Comparison of ENCODE assay signal across 1 cellular context in the genomic region with DNA sequence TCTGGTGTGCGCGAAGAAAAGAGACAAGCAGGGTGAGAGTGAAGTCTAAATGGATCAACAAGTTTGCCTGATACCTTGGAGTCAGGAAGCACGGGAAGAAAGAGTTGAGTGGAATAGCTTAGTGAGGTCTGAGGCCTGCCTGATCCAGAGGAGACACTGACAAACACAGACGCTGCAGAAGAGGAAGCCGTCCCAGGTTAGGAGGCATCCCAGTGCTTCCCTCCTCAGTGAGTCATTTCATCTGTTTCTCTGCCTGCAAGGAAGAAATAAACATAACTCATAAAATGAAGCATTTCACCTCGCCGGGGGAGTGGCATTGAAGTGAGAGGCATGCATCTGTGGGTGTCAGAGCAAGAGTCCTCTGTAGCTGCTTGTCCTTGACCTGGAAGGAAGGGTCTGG.
TF ChIP-seq lines count a peak whose summit lies in the region.

No MANE protein-coding gene starts in this region.

TF ChIP-seq in SK-N-SH treated with all-trans-retinoic acid at 6 μM for 48 hours, 23 proteins besides CTCF, POLR2A, EP300 and RAD21 (continued from another document):
- TF ChIP-seq, protein P1, sequence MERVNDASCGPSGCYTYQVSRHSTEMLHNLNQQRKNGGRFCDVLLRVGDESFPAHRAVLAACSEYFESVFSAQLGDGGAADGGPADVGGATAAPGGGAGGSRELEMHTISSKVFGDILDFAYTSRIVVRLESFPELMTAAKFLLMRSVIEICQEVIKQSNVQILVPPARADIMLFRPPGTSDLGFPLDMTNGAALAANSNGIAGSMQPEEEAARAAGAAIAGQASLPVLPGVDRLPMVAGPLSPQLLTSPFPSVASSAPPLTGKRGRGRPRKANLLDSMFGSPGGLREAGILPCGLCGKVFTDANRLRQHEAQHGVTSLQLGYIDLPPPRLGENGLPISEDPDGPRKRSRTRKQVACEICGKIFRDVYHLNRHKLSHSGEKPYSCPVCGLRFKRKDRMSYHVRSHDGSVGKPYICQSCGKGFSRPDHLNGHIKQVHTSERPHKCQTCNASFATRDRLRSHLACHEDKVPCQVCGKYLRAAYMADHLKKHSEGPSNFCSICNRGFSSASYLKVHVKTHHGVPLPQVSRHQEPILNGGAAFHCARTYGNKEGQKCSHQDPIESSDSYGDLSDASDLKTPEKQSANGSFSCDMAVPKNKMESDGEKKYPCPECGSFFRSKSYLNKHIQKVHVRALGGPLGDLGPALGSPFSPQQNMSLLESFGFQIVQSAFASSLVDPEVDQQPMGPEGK (CRISPR knock-in tag; IDR thresholded peaks at IDR 0.05; ENCODE audit: borderline replicate concordance), result no peak
- TF ChIP-seq ZNF565 (CRISPR knock-in tag; conservative IDR thresholded peaks at IDR 0.05; ENCODE audit: low read depth) (no peak), ZFP30 (CRISPR knock-in tag; IDR thresholded peaks at IDR 0.05) (no peak), SNAI2 (CRISPR knock-in tag; IDR thresholded peaks at IDR 0.05) (no peak), RARB (CRISPR knock-in tag; IDR thresholded peaks at IDR 0.05) (no peak), GLIS3 (CRISPR knock-in tag; IDR thresholded peaks at IDR 0.05) (no peak), BACH2 (CRISPR knock-in tag; IDR thresholded peaks at IDR 0.05; ENCODE audit: borderline replicate concordance) (no peak), ESRRG (CRISPR knock-in tag; IDR thresholded peaks at IDR 0.05) (no peak)
